In genomic region chr2:191427031-191427430, GRCh38 we compare ENCODE assay signal across 31 cellular contexts.
"Had no signal": no experiment of that assay in that cellular context is flagged by ENCODE, and none has a peak within 500 bp of the region (broad histone marks: within the 10 kb centered on the region; RNA-seq: fewer than 3 reads in every experiment).

No MANE protein-coding gene starts in this region.

- H3K36me3 Mint-ChIP-seq: activated CD4-positive, alpha-beta memory T cell treated with anti-CD3 and anti-CD28 coated beads for 36 hours; activated CD8-positive, alpha-beta memory T cell treated with anti-CD3 and anti-CD28 coated beads, Interleukin-2, amount 10 ng/mL, durations not matched to agents 7 days and 5 days; activated naive CD4-positive, alpha-beta T cell treated with anti-CD3 and anti-CD28 coated beads, Interleukin-2, amount 10 ng/mL, durations not matched to agents 7 days and 5 days; activated naive CD4-positive, alpha-beta T cell treated with anti-CD3 and anti-CD28 coated beads, Interleukin-2, amount 50 U/mL, for 72 hours; activated naive CD8-positive, alpha-beta T cell treated with anti-CD3 and anti-CD28 coated beads, Interleukin-2, amount 10 ng/mL, durations not matched to agents 7 days and 5 days had no signal

- H3K27ac ChIP-seq: brain microvascular endothelial cell, coronary artery, dorsolateral prefrontal cortex, esophagus muscularis mucosa, foreskin keratinocyte, gastrocnemius medialis, heart left ventricle had no signal

- H3K36me3 ChIP-seq: esophagus muscularis mucosa, gastrocnemius medialis had no signal

- H3K4me3 Mint-ChIP-seq: activated CD4-positive, alpha-beta memory T cell treated with anti-CD3 and anti-CD28 coated beads for 36 hours; activated CD4-positive, alpha-beta T cell treated with anti-CD3 and anti-CD28 coated beads for 36 hours; activated CD4-positive, alpha-beta T cell treated with anti-CD3 and anti-CD28 coated beads, Interleukin-2, amount 10 ng/mL, durations not matched to agents 24 days and 14 days; activated CD8-positive, alpha-beta memory T cell treated with anti-CD3 and anti-CD28 coated beads, Interleukin-2, amount 10 ng/mL, durations not matched to agents 7 days and 5 days; activated CD8-positive, alpha-beta T cell treated with anti-CD3 and anti-CD28 coated beads, Interleukin-2, amount 10 ng/mL, durations not matched to agents 7 days and 5 days; activated naive CD4-positive, alpha-beta T cell treated with anti-CD3 and anti-CD28 coated beads, Interleukin-2, amount 10 ng/mL, durations not matched to agents 7 days and 5 days; activated naive CD8-positive, alpha-beta T cell treated with anti-CD3 and anti-CD28 coated beads, Interleukin-2, amount 10 ng/mL, durations not matched to agents 7 days and 5 days; activated T-cell treated with anti-CD3 and anti-CD28 coated beads, Interleukin-2, amount 50 U/mL, for 24 hours; activated T-cell treated with anti-CD3 and anti-CD28 coated beads, Interleukin-2, amount 50 U/mL, for 72 hours; central memory CD8-positive, alpha-beta T cell; dendritic cell treated with granulocyte-macrophage colony-stimulating factor and Interleukin-4, amounts not matched to agents 40 ng/mL and 50 ng/mL, for 4 days; endodermal cell; T-helper 17 cell had no signal

- H3K4me1 ChIP-seq: esophagus muscularis mucosa, foreskin keratinocyte, gastrocnemius medialis, heart left ventricle had no signal

- H3K4me3 ChIP-seq: coronary artery, dorsolateral prefrontal cortex, esophagus muscularis mucosa, gastrocnemius medialis, heart left ventricle had no signal

- DNase-seq: activated CD4-positive, alpha-beta memory T cell treated with anti-CD3 and anti-CD28 coated beads for 36 hours; activated CD4-positive, alpha-beta T cell treated with anti-CD3 and anti-CD28 coated beads for 36 hours; activated CD4-positive, alpha-beta T cell treated with anti-CD3 and anti-CD28 coated beads, Interleukin-2, amount 10 ng/mL, durations not matched to agents 24 days and 14 days; activated CD4-positive, CD25-positive, alpha-beta regulatory T cell; activated CD4-positive, CD25-positive, alpha-beta regulatory T cell treated with anti-CD3 and anti-CD28 coated beads, Interleukin-2, amount 50 U/mL, for 72 hours; activated CD8-positive, alpha-beta memory T cell treated with anti-CD3 and anti-CD28 coated beads, Interleukin-2, amount 10 ng/mL, durations not matched to agents 7 days and 5 days; activated CD8-positive, alpha-beta memory T cell treated with anti-CD3 and anti-CD28 coated beads, Interleukin-2, amount 50 U/mL, for 48 hours; activated CD8-positive, alpha-beta T cell treated with anti-CD3 and anti-CD28 coated beads, Interleukin-2, amount 10 ng/mL, durations not matched to agents 7 days and 5 days; activated gamma-delta T cell; activated naive CD4-positive, alpha-beta T cell; activated naive CD4-positive, alpha-beta T cell treated with anti-CD3 and anti-CD28 coated beads, Interleukin-2, amount 10 ng/mL, durations not matched to agents 7 days and 5 days; activated naive CD8-positive, alpha-beta T cell treated with anti-CD3 and anti-CD28 coated beads, Interleukin-2, amount 10 ng/mL, durations not matched to agents 7 days and 5 days; activated T-cell treated with anti-CD3 and anti-CD28 coated beads for 4 hours; activated T-cell treated with anti-CD3 and anti-CD28 coated beads, Interleukin-2, amount 50 U/mL, for 24 hours; activated T-cell treated with anti-CD3 and anti-CD28 coated beads, Interleukin-2, amount 50 U/mL, for 72 hours; anterior cingulate cortex; brain microvascular endothelial cell; dorsolateral prefrontal cortex; effector memory CD4-positive, alpha-beta T cell; endodermal cell; foreskin keratinocyte; gastrocnemius medialis; glutamatergic neuron; heart left ventricle; T-helper 17 cell had no signal

- H3K27ac Mint-ChIP-seq: activated CD4-positive, alpha-beta memory T cell treated with anti-CD3 and anti-CD28 coated beads for 36 hours; activated CD4-positive, alpha-beta T cell treated with anti-CD3 and anti-CD28 coated beads for 36 hours; activated CD4-positive, alpha-beta T cell treated with anti-CD3 and anti-CD28 coated beads, Interleukin-2, amount 10 ng/mL, durations not matched to agents 24 days and 14 days; activated CD8-positive, alpha-beta memory T cell treated with anti-CD3 and anti-CD28 coated beads, Interleukin-2, amount 10 ng/mL, durations not matched to agents 7 days and 5 days; activated CD8-positive, alpha-beta T cell treated with anti-CD3 and anti-CD28 coated beads, Interleukin-2, amount 10 ng/mL, durations not matched to agents 7 days and 5 days; activated naive CD4-positive, alpha-beta T cell treated with anti-CD3 and anti-CD28 coated beads, Interleukin-2, amount 10 ng/mL, durations not matched to agents 7 days and 5 days; activated naive CD4-positive, alpha-beta T cell treated with anti-CD3 and anti-CD28 coated beads, Interleukin-2, amount 50 U/mL, for 72 hours; activated naive CD8-positive, alpha-beta T cell treated with anti-CD3 and anti-CD28 coated beads, Interleukin-2, amount 10 ng/mL, durations not matched to agents 7 days and 5 days; activated T-cell treated with anti-CD3 and anti-CD28 coated beads, Interleukin-2, amount 50 U/mL, for 24 hours; activated T-cell treated with anti-CD3 and anti-CD28 coated beads, Interleukin-2, amount 50 U/mL, for 72 hours; dendritic cell treated with granulocyte-macrophage colony-stimulating factor and Interleukin-4, amounts not matched to agents 40 ng/mL and 50 ng/mL, for 4 days; endodermal cell; T-helper 17 cell had no signal

- ATAC-seq: activated CD4-positive, alpha-beta T cell treated with anti-CD3 and anti-CD28 coated beads for 36 hours; activated CD8-positive, alpha-beta memory T cell treated with anti-CD3 and anti-CD28 coated beads, Interleukin-2, amount 10 ng/mL, durations not matched to agents 7 days and 5 days; activated CD8-positive, alpha-beta T cell treated with anti-CD3 and anti-CD28 coated beads, Interleukin-2, amount 10 ng/mL, durations not matched to agents 7 days and 5 days; activated naive CD4-positive, alpha-beta T cell treated with anti-CD3 and anti-CD28 coated beads, Interleukin-2, amount 50 U/mL, for 72 hours; activated T-cell treated with anti-CD3 and anti-CD28 coated beads, Interleukin-2, amount 50 U/mL, for 72 hours; foreskin keratinocyte; gastrocnemius medialis; heart left ventricle; T-helper 17 cell had no signal

- H3K27me3 Mint-ChIP-seq: activated CD4-positive, alpha-beta T cell treated with anti-CD3 and anti-CD28 coated beads for 36 hours; activated naive CD4-positive, alpha-beta T cell treated with anti-CD3 and anti-CD28 coated beads, Interleukin-2, amount 10 ng/mL, durations not matched to agents 7 days and 5 days; activated naive CD8-positive, alpha-beta T cell treated with anti-CD3 and anti-CD28 coated beads, Interleukin-2, amount 10 ng/mL, durations not matched to agents 7 days and 5 days; activated T-cell treated with anti-CD3 and anti-CD28 coated beads, Interleukin-2, amount 50 U/mL, for 24 hours; dendritic cell treated with granulocyte-macrophage colony-stimulating factor and Interleukin-4, amounts not matched to agents 40 ng/mL and 50 ng/mL, for 4 days; T-helper 17 cell had no signal

- H3K9me3 Mint-ChIP-seq: activated CD4-positive, alpha-beta memory T cell treated with anti-CD3 and anti-CD28 coated beads for 36 hours; activated CD4-positive, alpha-beta T cell treated with anti-CD3 and anti-CD28 coated beads, Interleukin-2, amount 10 ng/mL, durations not matched to agents 24 days and 14 days; activated naive CD4-positive, alpha-beta T cell treated with anti-CD3 and anti-CD28 coated beads, Interleukin-2, amount 10 ng/mL, durations not matched to agents 7 days and 5 days; activated naive CD4-positive, alpha-beta T cell treated with anti-CD3 and anti-CD28 coated beads, Interleukin-2, amount 50 U/mL, for 72 hours; activated T-cell treated with anti-CD3 and anti-CD28 coated beads, Interleukin-2, amount 50 U/mL, for 24 hours; activated T-cell treated with anti-CD3 and anti-CD28 coated beads, Interleukin-2, amount 50 U/mL, for 72 hours; central memory CD8-positive, alpha-beta T cell; dendritic cell treated with granulocyte-macrophage colony-stimulating factor and Interleukin-4, amounts not matched to agents 40 ng/mL and 50 ng/mL, for 4 days; endodermal cell had no signal

- FAIRE-seq: bronchial epithelial cell had no signal

- H3K4me1 Mint-ChIP-seq: activated CD4-positive, alpha-beta T cell treated with anti-CD3 and anti-CD28 coated beads, Interleukin-2, amount 10 ng/mL, durations not matched to agents 24 days and 14 days; activated naive CD4-positive, alpha-beta T cell treated with anti-CD3 and anti-CD28 coated beads, Interleukin-2, amount 10 ng/mL, durations not matched to agents 7 days and 5 days; central memory CD8-positive, alpha-beta T cell; endodermal cell; T-helper 17 cell had no signal

- H3K9me3 ChIP-seq: esophagus muscularis mucosa, gastrocnemius medialis had no signal
